Comparison of ENCODE assay signal across 1 cellular context in genomic region chr19:52664461-52664860, GRCh38.
TF ChIP-seq lines count a peak whose summit lies in the region.

No MANE protein-coding gene starts in this region.

TF ChIP-seq in GM23338, 12 proteins besides CTCF, POLR2A, EP300 and RAD21:
- TF ChIP-seq, protein P1, sequence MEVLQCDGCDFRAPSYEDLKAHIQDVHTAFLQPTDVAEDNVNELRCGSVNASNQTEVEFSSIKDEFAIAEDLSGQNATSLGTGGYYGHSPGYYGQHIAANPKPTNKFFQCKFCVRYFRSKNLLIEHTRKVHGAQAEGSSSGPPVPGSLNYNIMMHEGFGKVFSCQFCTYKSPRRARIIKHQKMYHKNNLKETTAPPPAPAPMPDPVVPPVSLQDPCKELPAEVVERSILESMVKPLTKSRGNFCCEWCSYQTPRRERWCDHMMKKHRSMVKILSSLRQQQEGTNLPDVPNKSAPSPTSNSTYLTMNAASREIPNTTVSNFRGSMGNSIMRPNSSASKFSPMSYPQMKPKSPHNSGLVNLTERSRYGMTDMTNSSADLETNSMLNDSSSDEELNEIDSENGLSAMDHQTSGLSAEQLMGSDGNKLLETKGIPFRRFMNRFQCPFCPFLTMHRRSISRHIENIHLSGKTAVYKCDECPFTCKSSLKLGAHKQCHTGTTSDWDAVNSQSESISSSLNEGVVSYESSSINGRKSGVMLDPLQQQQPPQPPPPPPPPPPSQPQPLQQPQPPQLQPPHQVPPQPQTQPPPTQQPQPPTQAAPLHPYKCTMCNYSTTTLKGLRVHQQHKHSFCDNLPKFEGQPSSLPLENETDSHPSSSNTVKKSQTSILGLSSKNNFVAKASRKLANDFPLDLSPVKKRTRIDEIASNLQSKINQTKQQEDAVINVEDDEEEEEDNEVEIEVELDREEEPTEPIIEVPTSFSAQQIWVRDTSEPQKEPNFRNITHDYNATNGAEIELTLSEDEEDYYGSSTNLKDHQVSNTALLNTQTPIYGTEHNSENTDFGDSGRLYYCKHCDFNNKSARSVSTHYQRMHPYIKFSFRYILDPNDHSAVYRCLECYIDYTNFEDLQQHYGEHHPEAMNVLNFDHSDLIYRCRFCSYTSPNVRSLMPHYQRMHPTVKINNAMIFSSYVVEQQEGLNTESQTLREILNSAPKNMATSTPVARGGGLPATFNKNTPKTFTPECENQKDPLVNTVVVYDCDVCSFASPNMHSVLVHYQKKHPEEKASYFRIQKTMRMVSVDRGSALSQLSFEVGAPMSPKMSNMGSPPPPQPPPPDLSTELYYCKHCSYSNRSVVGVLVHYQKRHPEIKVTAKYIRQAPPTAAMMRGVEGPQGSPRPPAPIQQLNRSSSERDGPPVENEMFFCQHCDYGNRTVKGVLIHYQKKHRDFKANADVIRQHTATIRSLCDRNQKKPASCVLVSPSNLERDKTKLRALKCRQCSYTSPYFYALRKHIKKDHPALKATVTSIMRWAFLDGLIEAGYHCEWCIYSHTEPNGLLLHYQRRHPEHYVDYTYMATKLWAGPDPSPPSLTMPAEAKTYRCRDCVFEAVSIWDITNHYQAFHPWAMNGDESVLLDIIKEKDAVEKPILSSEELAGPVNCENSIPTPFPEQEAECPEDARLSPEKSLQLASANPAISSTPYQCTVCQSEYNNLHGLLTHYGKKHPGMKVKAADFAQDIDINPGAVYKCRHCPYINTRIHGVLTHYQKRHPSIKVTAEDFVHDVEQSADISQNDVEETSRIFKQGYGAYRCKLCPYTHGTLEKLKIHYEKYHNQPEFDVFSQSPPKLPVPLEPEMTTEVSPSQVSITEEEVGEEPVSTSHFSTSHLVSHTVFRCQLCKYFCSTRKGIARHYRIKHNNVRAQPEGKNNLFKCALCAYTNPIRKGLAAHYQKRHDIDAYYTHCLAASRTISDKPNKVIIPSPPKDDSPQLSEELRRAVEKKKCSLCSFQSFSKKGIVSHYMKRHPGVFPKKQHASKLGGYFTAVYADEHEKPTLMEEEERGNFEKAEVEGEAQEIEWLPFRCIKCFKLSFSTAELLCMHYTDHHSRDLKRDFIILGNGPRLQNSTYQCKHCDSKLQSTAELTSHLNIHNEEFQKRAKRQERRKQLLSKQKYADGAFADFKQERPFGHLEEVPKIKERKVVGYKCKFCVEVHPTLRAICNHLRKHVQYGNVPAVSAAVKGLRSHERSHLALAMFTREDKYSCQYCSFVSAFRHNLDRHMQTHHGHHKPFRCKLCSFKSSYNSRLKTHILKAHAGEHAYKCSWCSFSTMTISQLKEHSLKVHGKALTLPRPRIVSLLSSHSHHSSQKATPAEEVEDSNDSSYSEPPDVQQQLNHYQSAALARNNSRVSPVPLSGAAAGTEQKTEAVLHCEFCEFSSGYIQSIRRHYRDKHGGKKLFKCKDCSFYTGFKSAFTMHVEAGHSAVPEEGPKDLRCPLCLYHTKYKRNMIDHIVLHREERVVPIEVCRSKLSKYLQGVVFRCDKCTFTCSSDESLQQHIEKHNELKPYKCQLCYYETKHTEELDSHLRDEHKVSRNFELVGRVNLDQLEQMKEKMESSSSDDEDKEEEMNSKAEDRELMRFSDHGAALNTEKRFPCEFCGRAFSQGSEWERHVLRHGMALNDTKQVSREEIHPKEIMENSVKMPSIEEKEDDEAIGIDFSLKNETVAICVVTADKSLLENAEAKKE (CRISPR knock-in tag; IDR thresholded peaks at IDR 0.05), result no peak
- no peak for TF ChIP-seq EZH2 (IDR thresholded peaks at IDR 0.05; ENCODE audit: low read depth, unreplicated experiment)
- TF ChIP-seq STAT1 (IDR thresholded peaks at IDR 0.05; ENCODE audit: unreplicated experiment), result no peak
- no peak for TF ChIP-seq REST (IDR thresholded peaks at IDR 0.05; ENCODE audit: unreplicated experiment)
- TF ChIP-seq CREB1 (CRISPR knock-in tag; IDR thresholded peaks at IDR 0.05; ENCODE audit: low read depth), result no peak
- TF ChIP-seq ZNF331 (CRISPR knock-in tag; IDR thresholded peaks at IDR 0.05; ENCODE audit: low read depth), result no peak
- TF ChIP-seq EZH2phosphoT487 (IDR thresholded peaks at IDR 0.05; ENCODE audit: unreplicated experiment), result no peak
- no peak for TF ChIP-seq NANOG (IDR thresholded peaks at IDR 0.05; ENCODE audit: borderline replicate concordance)
- no peak for TF ChIP-seq JUNB (IDR thresholded peaks at IDR 0.05; ENCODE audit: unreplicated experiment)
- TF ChIP-seq ZNF114 (CRISPR knock-in tag; IDR thresholded peaks at IDR 0.05), result no peak
- TF ChIP-seq, protein P2, sequence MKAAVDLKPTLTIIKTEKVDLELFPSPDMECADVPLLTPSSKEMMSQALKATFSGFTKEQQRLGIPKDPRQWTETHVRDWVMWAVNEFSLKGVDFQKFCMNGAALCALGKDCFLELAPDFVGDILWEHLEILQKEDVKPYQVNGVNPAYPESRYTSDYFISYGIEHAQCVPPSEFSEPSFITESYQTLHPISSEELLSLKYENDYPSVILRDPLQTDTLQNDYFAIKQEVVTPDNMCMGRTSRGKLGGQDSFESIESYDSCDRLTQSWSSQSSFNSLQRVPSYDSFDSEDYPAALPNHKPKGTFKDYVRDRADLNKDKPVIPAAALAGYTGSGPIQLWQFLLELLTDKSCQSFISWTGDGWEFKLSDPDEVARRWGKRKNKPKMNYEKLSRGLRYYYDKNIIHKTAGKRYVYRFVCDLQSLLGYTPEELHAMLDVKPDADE (IDR thresholded peaks at IDR 0.05), result no peak
